ENCODE assay signal across 1 cellular context in the genomic region with DNA sequence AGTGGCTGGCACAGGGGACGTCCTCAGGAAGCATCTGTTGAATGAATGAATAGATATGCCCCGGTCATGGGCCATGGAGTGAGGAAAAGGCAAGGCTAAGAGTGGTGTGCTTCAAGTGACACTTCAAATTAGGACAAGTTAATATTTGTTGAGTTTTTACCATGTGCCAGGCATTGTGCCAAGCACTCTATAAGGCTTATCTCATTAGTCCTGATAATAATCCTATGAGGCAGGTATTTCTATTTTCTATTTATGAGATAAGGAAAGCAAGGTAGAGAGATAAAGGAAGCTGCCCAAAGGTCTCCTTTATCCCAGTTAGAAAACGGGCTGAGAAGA.
TF ChIP-seq lines count a peak whose summit lies in the region.

No MANE protein-coding gene starts in this region.

TF ChIP-seq in HepG2, 621 proteins besides CTCF, POLR2A, EP300 and RAD21:
- no peak for TF ChIP-seq ZNF790 (CRISPR knock-in tag; IDR thresholded peaks at IDR 0.05; ENCODE audit: borderline replicate concordance)
- TF ChIP-seq NFKBIZ (CRISPR knock-in tag; IDR thresholded peaks at IDR 0.05): 0 out of 2 replicates have a peak, but pooled peaks have one; percentile 3
